21 cellular contexts compared by ENCODE assay signal in the genomic region with DNA sequence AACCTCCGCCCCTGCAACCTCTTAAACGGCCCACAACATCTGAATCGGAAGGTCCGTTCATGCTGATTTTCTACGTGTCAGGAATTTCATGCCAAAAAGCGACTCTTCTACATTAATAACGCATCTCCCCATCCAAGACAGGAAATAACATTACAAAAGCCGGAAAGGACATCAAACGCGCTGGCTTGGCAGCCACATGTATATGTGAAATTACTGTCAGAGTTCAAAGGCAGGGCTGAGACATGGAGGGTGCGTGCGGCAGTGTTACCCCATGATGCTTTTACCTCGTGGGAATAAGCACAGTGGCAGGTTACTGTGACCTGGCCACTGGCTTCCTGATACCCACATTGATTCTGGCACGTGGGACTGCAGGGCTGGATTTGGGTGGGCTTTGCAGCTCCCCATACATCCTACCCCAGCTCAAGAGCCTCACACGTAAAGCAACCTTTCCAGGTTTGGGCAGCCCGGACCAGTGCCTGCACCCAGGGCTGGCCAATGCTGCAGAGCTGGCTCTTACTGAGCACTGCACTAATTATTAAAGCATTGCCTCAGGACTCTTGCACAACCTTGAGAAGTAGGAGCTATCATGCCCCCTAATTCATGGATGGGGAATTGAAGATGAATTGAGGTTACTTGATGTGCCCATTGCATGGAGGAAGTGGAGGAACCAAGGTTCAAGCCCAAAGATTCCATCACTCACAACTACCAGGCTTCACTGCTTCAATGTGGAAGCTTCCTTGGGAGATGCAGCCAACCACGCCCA.
"Had no signal": no experiment of that assay in that cellular context is flagged by ENCODE, and none has a peak within 500 bp of the region (broad histone marks: within the 10 kb centered on the region; RNA-seq: fewer than 3 reads in every experiment).

No MANE protein-coding gene starts in this region.

- H2AFZ ChIP-seq: neural progenitor cell had no signal

- H3K4me1 ChIP-seq: neural progenitor cell, psoas muscle, sigmoid colon had no signal

- H3K4me3 ChIP-seq: esophagus muscularis mucosa, left ventricle myocardium inferior, neural progenitor cell, psoas muscle, sigmoid colon, thoracic aorta, upper lobe of right lung had no signal

- DNase-seq: activated CD4-positive, alpha-beta T cell treated with anti-CD3 and anti-CD28 coated beads for 1 hour; activated CD4-positive, alpha-beta T cell treated with anti-CD3 and anti-CD28 coated beads, Interleukin-2, amount 50 U/mL, for 4 hours; activated gamma-delta T cell; caudate nucleus; head of caudate nucleus; kidney; left ventricle myocardium inferior; psoas muscle; sigmoid colon; stimulated activated CD4-positive, alpha-beta T cell treated with anti-CD3 and anti-CD28 coated beads, Interleukin-4, amount 100 ng/mL, for 4 hours; stimulated activated naive B cell treated with anti-CD40 and anti-IgM and Interleukin-4, amounts not matched to agents 10 μg/mL and 1 μg/mL and 100 μg/mL, for 72 hours; T-helper 2 cell; upper lobe of right lung had no signal

- H3K4me2 ChIP-seq: neural progenitor cell had no signal

- H3K36me3 ChIP-seq: esophagus muscularis mucosa, left ventricle myocardium inferior, neural progenitor cell, sigmoid colon, thoracic aorta, upper lobe of right lung, WERI-Rb-1 had no signal

- H3K27me3 ChIP-seq: esophagus muscularis mucosa, neural progenitor cell, sigmoid colon had no signal

- ATAC-seq: activated naive CD4-positive, alpha-beta T cell treated with anti-CD3 and anti-CD28 coated beads, Interleukin-2, amount 50 U/mL, for 72 hours; psoas muscle; stimulated activated naive B cell treated with anti-CD40 and anti-IgM and Interleukin-4, amounts not matched to agents 10 μg/mL and 1 μg/mL and 100 μg/mL, for 72 hours; upper lobe of right lung had no signal

- FAIRE-seq: colon, endometrium, frontal cortex, kidney had no signal

- H3K9me3 ChIP-seq: esophagus muscularis mucosa, psoas muscle, sigmoid colon, thoracic aorta, upper lobe of right lung had no signal

- H3K27ac ChIP-seq: esophagus muscularis mucosa, left ventricle myocardium inferior, neural progenitor cell, psoas muscle, sigmoid colon, thoracic aorta, upper lobe of right lung, WERI-Rb-1 had no signal

- H3K9ac ChIP-seq: neural progenitor cell had no signal
